In genomic region chr4:144409525-144409924, GRCh38 we compare ENCODE assay signal across 25 cellular contexts.
A peak's percentile ranks its signal among the peaks of the same experiment; 100 is the strongest.
DNase-seq lines count a peak whose midpoint lies in the region; ATAC-seq, FAIRE-seq and TF ChIP-seq lines count a peak whose summit lies in the region.
"Had no signal": no experiment of that assay in that cellular context is flagged by ENCODE, and none has a peak within 500 bp of the region (broad histone marks: within the 10 kb centered on the region; RNA-seq: fewer than 3 reads in every experiment).

No MANE protein-coding gene starts in this region.

- no peak overlapping the region for H3K14ac ChIP-seq in neuronal stem cell (ENCODE audit: low read length)

- H3K36me3 ChIP-seq in mammary epithelial cell (ENCODE audit: insufficient read depth, low read length) (no peaks in the 10 kb centered on the region), breast epithelium (no peaks in the 10 kb centered on the region), HEK293 (ENCODE audit: control insufficient read depth in 2 of 2, insufficient read depth in 1 of 2, low read length in 2 of 2) (no peaks in the 10 kb centered on the region), neuronal stem cell (replicated peaks in 1 of 2; ENCODE audit: control insufficient read depth in 2 of 2, insufficient read depth in 2 of 2, low read length in 2 of 2) (no peaks in the 10 kb centered on the region)
- H3K36me3 ChIP-seq: BE2C, BLaER1 had no signal

- H3K36me3 Mint-ChIP-seq in WTC11, result no peaks in the 10 kb centered on the region
- H3K36me3 Mint-ChIP-seq: CD14-positive monocyte; CD4-positive, alpha-beta memory T cell; CD4-positive, CD25-positive, alpha-beta regulatory T cell; CD8-positive, alpha-beta memory T cell had no signal

- no peak for ATAC-seq in WTC11

- H3K9ac ChIP-seq in mammary epithelial cell (ENCODE audit: insufficient read depth, low read length) (no peak overlapping the region), neuronal stem cell (ENCODE audit: low read depth, low read length, poor library complexity) (no peak overlapping the region)
- H3K9ac ChIP-seq: BLaER1 had no signal

- H3K18ac ChIP-seq in neuronal stem cell (ENCODE audit: low read length), result no peak overlapping the region

- no peak overlapping the region for H3K23ac ChIP-seq in neuronal stem cell (ENCODE audit: low read depth, low read length, poor library complexity)

- H3K4me3 ChIP-seq in mammary epithelial cell (replicated peaks in 1 of 3; ENCODE audit: insufficient read depth in 1 of 3, low read depth in 2 of 3, low read length in 3 of 3) (no peak overlapping the region), breast epithelium (no peak overlapping the region), HEK293 (ENCODE audit: low read depth, low read length) (no peak overlapping the region), neuronal stem cell (ENCODE audit: low read length in 2 of 2) (no peak overlapping the region)
- H3K4me3 ChIP-seq: BLaER1 had no signal

- H2AK5ac ChIP-seq in neuronal stem cell (ENCODE audit: low read depth, low read length), result no peak overlapping the region

- DNase-seq in mammary epithelial cell, result no peak
- no peak for DNase-seq in breast epithelium (ENCODE audit: low spot score in 2 of 2)
- DNase-seq in WTC11 (ENCODE audit: low spot score), result no peak
- DNase-seq in frontal cortex (ENCODE audit: low spot score in 2 of 2), result no peak
- no peak for DNase-seq in neuronal stem cell (ENCODE audit: low spot score)
- DNase-seq in AML-193 (lab: John Stamatoyannopoulos, UW), result no peak
- no peak for DNase-seq in DMS53 treated with DMSO at 0.1 percent for 48 hours (lab: John Stamatoyannopoulos, UW; ENCODE audit: unreplicated experiment)
- DNase-seq: 8988T; ACHN; BE2C; C1 segment of cervical spinal cord; CD4-positive, alpha-beta memory T cell; CD4-positive, CD25-positive, alpha-beta regulatory T cell; CD8-positive, alpha-beta memory T cell; COR-L47; DMS 273 treated with DMSO at 0.1 percent for 48 hours; DMS153; DMS53; DMS79 treated with DMSO at 0.1 percent for 48 hours; GF-D8 had no signal

- no peaks in the 10 kb centered on the region; the same call in 1 of the 2 replicates for H3K27me3 Mint-ChIP-seq in WTC11 (ENCODE audit: low read depth)
- H3K27me3 Mint-ChIP-seq: CD4-positive, alpha-beta memory T cell; CD4-positive, CD25-positive, alpha-beta regulatory T cell; CD8-positive, alpha-beta memory T cell had no signal

- CTCF ChIA-PET in mammary epithelial cell (lab: Charles Lee; ENCODE audit: low non-redundant PET) (no interaction called here), HEK293 (lab: Yijun Ruan, JAX) (no interaction called here), WTC11 (lab: Charles Lee) (no interaction called here)

- H2BK5ac ChIP-seq in neuronal stem cell (ENCODE audit: low read length), result no peak overlapping the region

- BruUV-seq in mammary epithelial cell (replicated peaks; lab: Mats Ljungman, UMichigan), result no TSS peak

- H4K8ac ChIP-seq in neuronal stem cell (ENCODE audit: low read depth, low read length), result no peak overlapping the region

- no peaks in the 10 kb centered on the region for H4K20me1 ChIP-seq in mammary epithelial cell (ENCODE audit: insufficient read depth, low read length)
- H4K20me1 ChIP-seq: BLaER1 had no signal

- no peaks in the 10 kb centered on the region for H3K9me3 Mint-ChIP-seq in WTC11

- FAIRE-seq in frontal cortex (lab: Jason Lieb, UNC), result peak; percentile 72
- FAIRE-seq: G401.6, GM12891 had no signal

- no peaks in the 10 kb centered on the region for H3K79me2 ChIP-seq in mammary epithelial cell (ENCODE audit: insufficient read depth, low read length)

- H2AFZ ChIP-seq in mammary epithelial cell (ENCODE audit: low read depth, low read length), result peak overlapping the region; percentile 27
- H2AFZ ChIP-seq in neuronal stem cell (ENCODE audit: low read length), result no peak overlapping the region

- H3K4me2 ChIP-seq in mammary epithelial cell (ENCODE audit: insufficient read depth, low read depth, low read length), result no peak overlapping the region
- H3K4me2 ChIP-seq in neuronal stem cell (ENCODE audit: insufficient read depth, low read length, poor library complexity, severe bottlenecking), result no peak overlapping the region
- H3K4me2 ChIP-seq: BLaER1 had no signal

- intact Hi-C loops in mammary epithelial cell (cut with micrococcal nuclease), result no loop called here
- intact Hi-C loops in breast epithelium (cut with DNase I; ENCODE audit: low total_unique reads), result no loop called here

- TF ChIP-seq CTCF in mammary epithelial cell (conservative IDR thresholded peaks at IDR 0.05 in 1 of 2, IDR thresholded peaks at IDR 0.05 in 1 of 2; ENCODE audit: extremely low read depth in 1 of 2, insufficient read depth in 1 of 2, low read depth in 1 of 2, low read length in 2 of 2) (no peak), breast epithelium (IDR thresholded peaks at IDR 0.05) (no peak), HEK293 (tag by site-specific recombination; IDR thresholded peaks at IDR 0.05) (no peak), WTC11 (IDR thresholded peaks at IDR 0.05) (no peak)

- no peak overlapping the region for H4K91ac ChIP-seq in neuronal stem cell (ENCODE audit: low read depth, low read length, poor library complexity)

- H3K4me1 ChIP-seq in mammary epithelial cell (ENCODE audit: insufficient read depth, low read length) (peaks cover 10% of the 10 kb centered on the region), breast epithelium (no peaks in the 10 kb centered on the region), HEK293 (ENCODE audit: control insufficient read depth, insufficient read depth, low read length) (no peaks in the 10 kb centered on the region), neuronal stem cell (ENCODE audit: control insufficient read depth in 2 of 2, insufficient read depth in 1 of 2, low read depth in 1 of 2, low read length in 2 of 2) (no peaks in the 10 kb centered on the region)
- H3K4me1 ChIP-seq: BE2C, BLaER1 had no signal

- 90% methylated on average over 4 of the region's 4 CpGs for WGBS in mammary epithelial cell (ENCODE audit: low coverage, missing lambda C conversion rate)
- no CpG with 5 or more reads among the region's 4 CpGs for WGBS in neuronal stem cell (ENCODE audit: extremely low coverage in 2 of 2, insufficient read length in 2 of 2, insufficient replicate concordance in 1 of 2), 2 donors

- H2BK120ac ChIP-seq in neuronal stem cell (ENCODE audit: low read depth, low read length), result no peak overlapping the region

- 0 out of 2 replicates have a peak, but pooled peaks cover 1% of the 10 kb centered on the region for H3K4me1 Mint-ChIP-seq in WTC11
- H3K4me1 Mint-ChIP-seq: CD14-positive monocyte; CD4-positive, alpha-beta memory T cell; CD4-positive, CD25-positive, alpha-beta regulatory T cell; CD8-positive, alpha-beta memory T cell had no signal

- H2BK12ac ChIP-seq in neuronal stem cell (ENCODE audit: low read length), result no peak overlapping the region

- H2BK15ac ChIP-seq in neuronal stem cell (ENCODE audit: low read length), result no peak overlapping the region

- H3K27me3 ChIP-seq in mammary epithelial cell (ENCODE audit: insufficient read depth, low read length) (no peaks in the 10 kb centered on the region), breast epithelium (no peaks in the 10 kb centered on the region), neuronal stem cell (ENCODE audit: control insufficient read depth in 3 of 3, insufficient read depth in 3 of 3, low read depth in 1 of 3, low read length in 3 of 3) (no peaks in the 10 kb centered on the region)
- H3K27me3 ChIP-seq: BE2C, BLaER1 had no signal

- dilution Hi-C loops in mammary epithelial cell (cut with HindIII; ENCODE audit: low sequenced_read_pairs), result no loop called here

- H3K79me1 ChIP-seq in neuronal stem cell (ENCODE audit: low read depth, low read length), result no peaks in the 10 kb centered on the region

- no peak overlapping the region for H3K4me3 Mint-ChIP-seq in WTC11
- H3K4me3 Mint-ChIP-seq: CD14-positive monocyte; CD4-positive, alpha-beta memory T cell; CD4-positive, CD25-positive, alpha-beta regulatory T cell; CD8-positive, alpha-beta memory T cell had no signal

- H3K27ac ChIP-seq in mammary epithelial cell (ENCODE audit: insufficient read depth, low read depth, low read length), result no peak overlapping the region
- no peak overlapping the region for H3K27ac ChIP-seq in breast epithelium
- H3K27ac ChIP-seq in HEK293 (ENCODE audit: extremely low read depth, low read depth, low read length), result no peak overlapping the region
- no peak overlapping the region for H3K27ac ChIP-seq in neuronal stem cell (replicated peaks; ENCODE audit: low read length)
- H3K27ac ChIP-seq: BLaER1 had no signal

- no peaks in the 10 kb centered on the region for H3K9me3 ChIP-seq in mammary epithelial cell (replicated peaks; ENCODE audit: insufficient read depth, low read length)
- no peaks in the 10 kb centered on the region for H3K9me3 ChIP-seq in breast epithelium
- H3K9me3 ChIP-seq in HEK293 (ENCODE audit: control insufficient read depth, insufficient read depth, low read depth, low read length), result no peaks in the 10 kb centered on the region
- H3K9me3 ChIP-seq in neuronal stem cell (replicated peaks in 1 of 2; ENCODE audit: control insufficient read depth in 2 of 2, insufficient read depth in 1 of 2, low read depth in 1 of 2, low read length in 2 of 2), result peaks cover 0 to 2% of the 10 kb centered on the region in 2 donors
- H3K9me3 ChIP-seq: BE2C, BLaER1 had no signal

- no peak for TF ChIP-seq POLR2A in breast epithelium (IDR thresholded peaks at IDR 0.05)

- in situ Hi-C loops in mammary epithelial cell (cut with MboI; ENCODE audit: low sequenced_read_pairs in 2 of 2), result no loop called here

- no peak overlapping the region for H3K4ac ChIP-seq in neuronal stem cell (ENCODE audit: low read length)

- POLR2A ChIA-PET in HEK293 (lab: Yijun Ruan, JAX), result no interaction called here
- POLR2A ChIA-PET in WTC11 (lab: Charles Lee), result no interaction called here

- H3K27ac Mint-ChIP-seq in WTC11, result no peak overlapping the region
- H3K27ac Mint-ChIP-seq: CD4-positive, alpha-beta memory T cell; CD4-positive, CD25-positive, alpha-beta regulatory T cell; CD8-positive, alpha-beta memory T cell had no signal

TF ChIP-seq in WTC11, 78 proteins besides CTCF, POLR2A, EP300 and RAD21:
- TF ChIP-seq MAX (CRISPR knock-in tag; IDR thresholded peaks at IDR 0.05), result no peak
- peak; percentile 99 for TF ChIP-seq HMGA2 (CRISPR knock-in tag; IDR thresholded peaks at IDR 0.05)
